Comparison of ENCODE assay signal across 1 cellular context in the genomic region with DNA sequence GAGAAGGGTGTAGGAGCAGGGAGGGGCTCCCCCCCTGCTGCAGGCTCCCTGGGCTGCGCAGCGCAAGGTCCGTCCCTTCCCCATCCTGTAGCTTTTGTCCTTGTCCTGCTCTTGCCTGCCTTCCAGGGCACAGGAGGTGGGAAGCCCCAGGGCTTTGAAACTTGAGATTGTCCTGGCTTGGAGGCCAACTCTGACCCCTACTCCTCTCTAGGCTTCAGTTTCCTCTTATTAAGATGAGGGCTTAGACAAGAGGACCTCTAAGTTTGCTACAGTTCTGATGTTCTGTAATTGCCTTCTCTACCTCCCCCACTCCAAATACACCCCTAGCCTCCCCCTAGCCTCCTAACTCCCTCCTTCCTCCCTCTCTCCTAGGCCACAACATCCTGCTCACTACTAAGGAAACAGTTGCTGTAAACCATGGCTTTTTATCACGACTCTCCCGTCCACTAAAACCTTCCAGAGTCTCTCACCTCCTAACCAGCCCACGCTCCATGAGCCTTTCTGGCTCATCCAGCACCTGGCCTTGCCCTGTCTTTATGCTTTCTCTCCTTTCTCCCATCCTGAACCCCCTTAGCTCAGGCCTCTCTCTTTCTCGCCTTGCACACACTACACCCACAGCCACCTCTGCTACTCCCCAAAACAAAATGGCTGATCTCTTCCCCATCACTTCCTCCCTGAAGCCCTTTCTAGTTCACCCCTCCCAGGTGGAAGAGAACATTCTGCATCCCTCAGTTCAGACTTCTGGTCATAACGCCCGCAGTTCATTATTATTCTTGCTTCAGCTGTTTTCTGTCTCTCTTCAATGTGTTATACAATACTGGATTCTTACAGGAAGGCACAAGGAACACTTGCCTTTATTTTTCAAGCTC.
TF ChIP-seq lines count a peak whose summit lies in the region.

No MANE protein-coding gene starts in this region.

TF ChIP-seq in SK-N-SH, 30 proteins besides CTCF, POLR2A, EP300 and RAD21 (continued from another document):
- TF ChIP-seq, protein P1, sequence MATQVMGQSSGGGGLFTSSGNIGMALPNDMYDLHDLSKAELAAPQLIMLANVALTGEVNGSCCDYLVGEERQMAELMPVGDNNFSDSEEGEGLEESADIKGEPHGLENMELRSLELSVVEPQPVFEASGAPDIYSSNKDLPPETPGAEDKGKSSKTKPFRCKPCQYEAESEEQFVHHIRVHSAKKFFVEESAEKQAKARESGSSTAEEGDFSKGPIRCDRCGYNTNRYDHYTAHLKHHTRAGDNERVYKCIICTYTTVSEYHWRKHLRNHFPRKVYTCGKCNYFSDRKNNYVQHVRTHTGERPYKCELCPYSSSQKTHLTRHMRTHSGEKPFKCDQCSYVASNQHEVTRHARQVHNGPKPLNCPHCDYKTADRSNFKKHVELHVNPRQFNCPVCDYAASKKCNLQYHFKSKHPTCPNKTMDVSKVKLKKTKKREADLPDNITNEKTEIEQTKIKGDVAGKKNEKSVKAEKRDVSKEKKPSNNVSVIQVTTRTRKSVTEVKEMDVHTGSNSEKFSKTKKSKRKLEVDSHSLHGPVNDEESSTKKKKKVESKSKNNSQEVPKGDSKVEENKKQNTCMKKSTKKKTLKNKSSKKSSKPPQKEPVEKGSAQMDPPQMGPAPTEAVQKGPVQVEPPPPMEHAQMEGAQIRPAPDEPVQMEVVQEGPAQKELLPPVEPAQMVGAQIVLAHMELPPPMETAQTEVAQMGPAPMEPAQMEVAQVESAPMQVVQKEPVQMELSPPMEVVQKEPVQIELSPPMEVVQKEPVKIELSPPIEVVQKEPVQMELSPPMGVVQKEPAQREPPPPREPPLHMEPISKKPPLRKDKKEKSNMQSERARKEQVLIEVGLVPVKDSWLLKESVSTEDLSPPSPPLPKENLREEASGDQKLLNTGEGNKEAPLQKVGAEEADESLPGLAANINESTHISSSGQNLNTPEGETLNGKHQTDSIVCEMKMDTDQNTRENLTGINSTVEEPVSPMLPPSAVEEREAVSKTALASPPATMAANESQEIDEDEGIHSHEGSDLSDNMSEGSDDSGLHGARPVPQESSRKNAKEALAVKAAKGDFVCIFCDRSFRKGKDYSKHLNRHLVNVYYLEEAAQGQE (IDR thresholded peaks at IDR 0.05; ENCODE audit: low read depth, low read length): no peak
- TF ChIP-seq SIN3A (IDR thresholded peaks at IDR 0.05; ENCODE audit: borderline replicate concordance, low read depth, low read length) (no peak), YY1 (IDR thresholded peaks at IDR 0.05; ENCODE audit: low read depth) (no peak), TAF1 (IDR thresholded peaks at IDR 0.05; ENCODE audit: borderline replicate concordance, low read depth, low read length) (no peak)
